22 cellular contexts compared by ENCODE assay signal in the genomic region with DNA sequence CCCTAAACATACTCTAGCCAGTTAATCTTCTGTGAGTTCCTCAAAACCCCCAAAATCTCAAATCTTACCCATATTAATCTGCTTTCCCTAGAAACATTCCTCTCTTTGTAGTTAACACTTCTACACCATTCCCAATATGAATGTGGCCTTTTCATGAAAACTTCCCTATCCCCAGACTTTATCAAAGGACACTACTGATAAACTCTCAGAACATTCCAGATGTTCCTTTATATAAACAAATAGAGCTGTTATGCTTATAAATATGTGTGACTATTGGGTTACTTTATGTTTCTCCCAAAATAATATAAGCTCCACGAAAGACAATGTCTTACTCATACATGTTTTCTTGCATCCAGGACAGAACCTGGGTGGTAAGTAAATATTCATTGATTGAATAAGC.
"Had no signal": no experiment of that assay in that cellular context is flagged by ENCODE, and none has a peak within 500 bp of the region (broad histone marks: within the 10 kb centered on the region; RNA-seq: fewer than 3 reads in every experiment).

No MANE protein-coding gene starts in this region.

- H3K27me3 ChIP-seq: stomach, suprapubic skin, testis, tibial artery, tibial nerve, transverse colon, upper lobe of left lung, upper lobe of right lung, uterus, vagina had no signal

- H3K4me3 ChIP-seq: stomach, suprapubic skin, testis, thoracic aorta, tibial artery, tibial nerve, transverse colon, upper lobe of left lung, upper lobe of right lung, uterus, vagina had no signal

- H3K27ac ChIP-seq: stomach, suprapubic skin, testis, thoracic aorta, tibial artery, tibial nerve, transverse colon, upper lobe of left lung, upper lobe of right lung, uterus, vagina had no signal

- H3K36me3 ChIP-seq: stomach, suprapubic skin, thoracic aorta, tibial artery, tibial nerve, transverse colon, upper lobe of left lung, upper lobe of right lung, uterus, vagina had no signal

- H3K9me3 ChIP-seq: stomach, suprapubic skin, testis, thoracic aorta, tibial artery, tibial nerve, transverse colon, upper lobe of left lung, upper lobe of right lung, uterus, vagina had no signal

- DNase-seq: stimulated activated CD4-positive, alpha-beta T cell treated with anti-CD3 and anti-CD28 coated beads, Interleukin-2, amount 100 ng/mL, for 48 hours; stimulated activated CD4-positive, alpha-beta T cell treated with anti-CD3 and anti-CD28 coated beads, Interleukin-4, amount 100 ng/mL, for 1 hour; stimulated activated CD4-positive, alpha-beta T cell treated with anti-CD3 and anti-CD28 coated beads, Interleukin-4, amount 100 ng/mL, for 24 hours; stimulated activated CD4-positive, alpha-beta T cell treated with anti-CD3 and anti-CD28 coated beads, Interleukin-4, amount 100 ng/mL, for 4 hours; stimulated activated CD8-positive, alpha-beta memory T cell treated with anti-CD3 and anti-CD28 coated beads, Interleukin-4, amount 100 ng/mL, for 48 hours; stimulated activated naive B cell treated with anti-CD40 and anti-IgM and Interleukin-4, amounts not matched to agents 10 μg/mL and 1 μg/mL and 100 μg/mL, for 72 hours; stimulated activated naive CD4-positive, alpha-beta T cell; stimulated activated naive CD4-positive, alpha-beta T cell treated with Interleukin-2 at 50 U/mL for 16 hours; stimulated activated naive CD8-positive, alpha-beta T cell treated with anti-CD3 and anti-CD28 coated beads, Interleukin-15, amount 100 ng/mL, for 72 hours; stimulated activated naive CD8-positive, alpha-beta T cell treated with anti-CD3 and anti-CD28 coated beads, Interleukin-15, Interleukin-2, amounts not matched to agents 100 U/mL and 50 U/mL, for 24 hours; stomach; substantia nigra; testis; tibial artery; transverse colon; upper lobe of left lung; upper lobe of right lung; uterus had no signal

- H3K4me1 ChIP-seq: stomach, suprapubic skin, testis, tibial artery, tibial nerve, transverse colon, upper lobe of left lung, upper lobe of right lung, uterus, vagina had no signal
